ENCODE assay signal across 2 cellular contexts in genomic region chr4:78659665-78660064, GRCh38.
TF ChIP-seq lines count a peak whose summit lies in the region.

No MANE protein-coding gene starts in this region.

TF ChIP-seq in GM12891, 5 proteins besides CTCF, POLR2A, EP300 and RAD21 (continued from another document):
- TF ChIP-seq SPI1 (IDR thresholded peaks at IDR 0.05; ENCODE audit: low read depth, low read length) (no peak), PAX5 (IDR thresholded peaks at IDR 0.05; ENCODE audit: insufficient read depth, low read length, severe bottlenecking) (no peak), TAF1 (IDR thresholded peaks at IDR 0.05; ENCODE audit: low read depth, low read length) (no peak), POLR2AphosphoS5 (IDR thresholded peaks at IDR 0.05; ENCODE audit: low read depth, low read length) (no peak)

TF ChIP-seq in GM12878, 131 proteins besides CTCF, POLR2A, EP300 and RAD21 (continued from another document):
- TF ChIP-seq PKNOX1 (IDR thresholded peaks at IDR 0.05): peak; percentile 69
- TF ChIP-seq, protein P1, sequence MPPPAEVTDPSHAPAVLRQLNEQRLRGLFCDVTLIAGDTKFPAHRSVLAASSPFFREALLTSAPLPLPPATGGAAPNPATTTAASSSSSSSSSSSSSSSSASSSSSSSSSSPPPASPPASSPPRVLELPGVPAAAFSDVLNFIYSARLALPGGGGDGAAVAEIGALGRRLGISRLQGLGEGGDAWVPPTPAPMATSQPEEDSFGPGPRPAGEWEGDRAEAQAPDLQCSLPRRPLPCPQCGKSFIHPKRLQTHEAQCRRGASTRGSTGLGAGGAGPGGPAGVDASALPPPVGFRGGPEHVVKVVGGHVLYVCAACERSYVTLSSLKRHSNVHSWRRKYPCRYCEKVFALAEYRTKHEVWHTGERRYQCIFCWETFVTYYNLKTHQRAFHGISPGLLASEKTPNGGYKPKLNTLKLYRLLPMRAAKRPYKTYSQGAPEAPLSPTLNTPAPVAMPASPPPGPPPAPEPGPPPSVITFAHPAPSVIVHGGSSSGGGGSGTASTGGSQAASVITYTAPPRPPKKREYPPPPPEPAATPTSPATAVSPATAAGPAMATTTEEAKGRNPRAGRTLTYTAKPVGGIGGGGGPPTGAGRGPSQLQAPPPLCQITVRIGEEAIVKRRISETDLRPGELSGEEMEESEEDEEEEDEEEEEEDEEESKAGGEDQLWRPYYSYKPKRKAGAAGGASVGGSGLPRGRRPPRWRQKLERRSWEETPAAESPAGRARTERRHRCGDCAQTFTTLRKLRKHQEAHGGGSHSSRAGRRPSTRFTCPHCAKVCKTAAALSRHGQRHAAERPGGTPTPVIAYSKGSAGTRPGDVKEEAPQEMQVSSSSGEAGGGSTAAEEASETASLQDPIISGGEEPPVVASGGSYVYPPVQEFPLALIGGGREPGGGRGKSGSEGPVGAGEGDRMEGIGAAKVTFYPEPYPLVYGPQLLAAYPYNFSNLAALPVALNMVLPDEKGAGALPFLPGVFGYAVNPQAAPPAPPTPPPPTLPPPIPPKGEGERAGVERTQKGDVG (CRISPR knock-in tag; IDR thresholded peaks at IDR 0.05): no peak
